ENCODE assay signal across 1 cellular context in genomic region chr1:1347026-1347595, GRCh38.
TF ChIP-seq lines count a peak whose summit lies in the region.

No MANE protein-coding gene starts in this region.

TF ChIP-seq in GM23338, 12 proteins besides CTCF, POLR2A, EP300 and RAD21 (continued from another document):
- no peak for TF ChIP-seq ZNF462 (CRISPR knock-in tag; IDR thresholded peaks at IDR 0.05)
- TF ChIP-seq, protein P1, sequence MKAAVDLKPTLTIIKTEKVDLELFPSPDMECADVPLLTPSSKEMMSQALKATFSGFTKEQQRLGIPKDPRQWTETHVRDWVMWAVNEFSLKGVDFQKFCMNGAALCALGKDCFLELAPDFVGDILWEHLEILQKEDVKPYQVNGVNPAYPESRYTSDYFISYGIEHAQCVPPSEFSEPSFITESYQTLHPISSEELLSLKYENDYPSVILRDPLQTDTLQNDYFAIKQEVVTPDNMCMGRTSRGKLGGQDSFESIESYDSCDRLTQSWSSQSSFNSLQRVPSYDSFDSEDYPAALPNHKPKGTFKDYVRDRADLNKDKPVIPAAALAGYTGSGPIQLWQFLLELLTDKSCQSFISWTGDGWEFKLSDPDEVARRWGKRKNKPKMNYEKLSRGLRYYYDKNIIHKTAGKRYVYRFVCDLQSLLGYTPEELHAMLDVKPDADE (IDR thresholded peaks at IDR 0.05): no peak
- no peak for TF ChIP-seq EZH2 (IDR thresholded peaks at IDR 0.05; ENCODE audit: low read depth, unreplicated experiment)
- no peak for TF ChIP-seq POLR2AphosphoS5 (IDR thresholded peaks at IDR 0.05; ENCODE audit: low read depth)
- TF ChIP-seq ZNF114 (CRISPR knock-in tag; IDR thresholded peaks at IDR 0.05): no peak
- no peak for TF ChIP-seq ZNF331 (CRISPR knock-in tag; IDR thresholded peaks at IDR 0.05; ENCODE audit: low read depth)
- TF ChIP-seq REST (IDR thresholded peaks at IDR 0.05; ENCODE audit: unreplicated experiment): no peak
- TF ChIP-seq CREB1 (CRISPR knock-in tag; IDR thresholded peaks at IDR 0.05; ENCODE audit: low read depth): no peak
- no peak for TF ChIP-seq JUNB (IDR thresholded peaks at IDR 0.05; ENCODE audit: unreplicated experiment)
